In the genomic region with DNA sequence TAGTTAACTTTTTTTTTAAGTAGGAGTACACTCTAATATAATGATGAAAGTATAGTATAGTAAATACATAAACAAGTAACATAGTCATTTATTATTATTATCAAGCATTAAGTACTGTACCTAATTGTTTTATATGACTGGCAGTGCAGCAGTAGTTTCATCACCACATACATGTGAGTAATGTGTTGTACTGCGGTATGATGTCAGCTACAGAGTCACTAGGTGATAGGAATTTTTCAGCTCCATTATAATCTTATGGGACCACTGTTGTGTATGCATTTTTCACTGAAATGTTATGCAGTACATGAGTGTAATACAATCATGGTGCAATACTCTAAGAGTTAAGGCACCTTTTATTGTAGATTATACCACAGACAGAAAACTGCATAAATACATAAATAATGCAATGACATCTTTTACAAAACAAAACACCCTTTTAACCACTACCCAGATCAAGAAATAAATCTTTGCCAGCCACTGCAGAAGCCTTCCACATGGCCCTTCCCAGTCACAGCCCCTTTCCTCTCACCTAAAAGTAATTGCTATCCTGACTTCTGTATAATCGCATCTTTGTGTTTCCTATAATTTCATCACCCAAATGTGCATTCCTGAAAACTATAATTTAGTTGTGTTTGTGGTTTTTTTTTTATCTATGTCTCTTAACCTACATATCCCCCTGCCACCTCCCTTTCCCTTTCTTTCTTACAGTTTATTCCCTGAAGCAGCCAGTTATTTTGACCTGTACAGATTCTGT, we compare ENCODE assay signal across 20 cellular contexts. TPM values are rescaled to one million over a fixed set of nuclear protein-coding genes. Genes with fewer than 3 reads are reported as not detected.
A peak's percentile ranks its signal among the peaks of the same experiment; 100 is the strongest.
DNase-seq lines count a peak whose midpoint lies in the region; ATAC-seq and TF ChIP-seq lines count a peak whose summit lies in the region.
"Had no signal": no experiment of that assay in that cellular context is flagged by ENCODE, and none has a peak within 500 bp of the region (broad histone marks: within the 10 kb centered on the region; RNA-seq: fewer than 3 reads in every experiment).

No MANE protein-coding gene starts in this region.

- peaks cover 44% of the 10 kb centered on the region for H3K4me1 Mint-ChIP-seq in CD4-positive, alpha-beta T cell (ENCODE audit: low read depth)
- peaks cover 7% of the 10 kb centered on the region for H3K4me1 Mint-ChIP-seq in activated CD8-positive, alpha-beta memory T cell treated with anti-CD3 and anti-CD28 coated beads, Interleukin-2, amount 10 ng/mL, durations not matched to agents 7 days and 5 days

- H4K20me1 ChIP-seq in smooth muscle cell (ENCODE audit: low read depth): peaks cover 48% of the 10 kb centered on the region

- peak; percentile 77 for DNase-seq in amniotic epithelial cell (ENCODE audit: low read depth)
- peak; percentile 48 for DNase-seq in fibroblast of mammary gland (ENCODE audit: low read depth)
- no peak for DNase-seq in smooth muscle cell (lab: John Stamatoyannopoulos, UW; ENCODE audit: unreplicated experiment)
- no peak for DNase-seq in CD4-positive, alpha-beta T cell
- no peak for DNase-seq in activated CD8-positive, alpha-beta memory T cell treated with anti-CD3 and anti-CD28 coated beads, Interleukin-2, amount 10 ng/mL, durations not matched to agents 7 days and 5 days
- DNase-seq in NCI-H1105 treated with DMSO at 0.1 percent for 48 hours (lab: John Stamatoyannopoulos, UW): no peak
- DNase-seq: AML-193, Caco-2, DMS53, MV-4-11, NCI-H1417 treated with DMSO at 0.1 percent for 48 hours, NCI-H2029 treated with DMSO at 0.1 percent for 48 hours, NCI-H2171 treated with DMSO at 0.1 percent for 48 hours, NCI-H510A had no signal

- H3K27me3 Mint-ChIP-seq in CD4-positive, alpha-beta T cell: no peaks in the 10 kb centered on the region
- no peaks in the 10 kb centered on the region for H3K27me3 Mint-ChIP-seq in activated CD8-positive, alpha-beta memory T cell treated with anti-CD3 and anti-CD28 coated beads, Interleukin-2, amount 10 ng/mL, durations not matched to agents 7 days and 5 days

- ATAC-seq in CD4-positive, alpha-beta T cell (ENCODE audit: poor library complexity): no peak
- ATAC-seq in activated CD8-positive, alpha-beta memory T cell treated with anti-CD3 and anti-CD28 coated beads, Interleukin-2, amount 10 ng/mL, durations not matched to agents 7 days and 5 days: no peak
- ATAC-seq: HCT116, Right ventricle myocardium inferior had no signal

- 94% methylated on average over 2 of the region's 2 CpGs for WGBS in smooth muscle cell (ENCODE audit: low lambda C conversion rate)

- H3K27me3 ChIP-seq in smooth muscle cell (ENCODE audit: low read depth): no peaks in the 10 kb centered on the region
- no peaks in the 10 kb centered on the region for H3K27me3 ChIP-seq in CD4-positive, alpha-beta T cell (ENCODE audit: control insufficient read depth, insufficient read depth, low read length)

- H3K9me3 ChIP-seq in HEK293 (ENCODE audit: control insufficient read depth, insufficient read depth, low read depth, low read length) (no peaks in the 10 kb centered on the region), smooth muscle cell (replicated peaks; ENCODE audit: low read depth) (peaks cover 4% of the 10 kb centered on the region)
- peaks cover 5% of the 10 kb centered on the region for H3K9me3 ChIP-seq in CD4-positive, alpha-beta T cell (ENCODE audit: control insufficient read depth, low read length)
- H3K9me3 ChIP-seq: Caco-2 had no signal

- POLR2A ChIA-PET in HEK293 (lab: Yijun Ruan, JAX): no interaction called here
- POLR2A ChIA-PET in CD4-positive, alpha-beta T cell (lab: Charles Lee): no interaction called here

- no peak overlapping the region for H3K9ac ChIP-seq in smooth muscle cell (ENCODE audit: low read depth)

- peaks cover 7% of the 10 kb centered on the region for H3K9me3 Mint-ChIP-seq in CD4-positive, alpha-beta T cell
- H3K9me3 Mint-ChIP-seq in activated CD8-positive, alpha-beta memory T cell treated with anti-CD3 and anti-CD28 coated beads, Interleukin-2, amount 10 ng/mL, durations not matched to agents 7 days and 5 days (ENCODE audit: low read depth): no peaks in the 10 kb centered on the region

- H3K79me2 ChIP-seq in smooth muscle cell (ENCODE audit: low read depth): peaks cover 87% of the 10 kb centered on the region

- H3K36me3 ChIP-seq in HEK293 (ENCODE audit: control insufficient read depth in 2 of 2, insufficient read depth in 1 of 2, low read length in 2 of 2) (no peaks in the 10 kb centered on the region), smooth muscle cell (ENCODE audit: low read depth) (no peaks in the 10 kb centered on the region)

- H3K27ac Mint-ChIP-seq in CD4-positive, alpha-beta T cell: no peak overlapping the region
- H3K27ac Mint-ChIP-seq in activated CD8-positive, alpha-beta memory T cell treated with anti-CD3 and anti-CD28 coated beads, Interleukin-2, amount 10 ng/mL, durations not matched to agents 7 days and 5 days: no peak overlapping the region
- H3K27ac Mint-ChIP-seq: CD14-positive monocyte had no signal

- H3K4me3 ChIP-seq in HEK293 (ENCODE audit: low read depth, low read length): no peak overlapping the region
- H3K4me3 ChIP-seq in fibroblast of mammary gland (ENCODE audit: control insufficient read depth, low read depth, low read length): no peak overlapping the region
- no peak overlapping the region for H3K4me3 ChIP-seq in smooth muscle cell
- H3K4me3 ChIP-seq: SK-N-MC had no signal

- no peak overlapping the region for H3K4me2 ChIP-seq in smooth muscle cell

- no peaks in the 10 kb centered on the region for H3F3A ChIP-seq in smooth muscle cell (ENCODE audit: low read depth)

- TF ChIP-seq CTCF in HEK293 (tag by site-specific recombination; IDR thresholded peaks at IDR 0.05) (no peak), fibroblast of mammary gland (conservative IDR thresholded peaks at IDR 0.05; ENCODE audit: control insufficient read depth, insufficient read depth, low read depth, low read length) (no peak), smooth muscle cell (IDR thresholded peaks at IDR 0.05; ENCODE audit: borderline replicate concordance, insufficient read depth, poor library complexity, severe bottlenecking) (no peak)
- TF ChIP-seq CTCF in CD4-positive, alpha-beta T cell (IDR thresholded peaks at IDR 0.05): no peak

- CTCF ChIA-PET in HEK293 (lab: Yijun Ruan, JAX): interaction anchor here (0.6 kb wide), 2 partner anchors 28 to 390 kb away, joined by 3 to 4 read pairs; no protein-coding TSS in a partner anchor
- CTCF ChIA-PET in CD4-positive, alpha-beta T cell (lab: Charles Lee): no interaction called here
- CTCF ChIA-PET in activated CD8-positive, alpha-beta memory T cell treated with anti-CD3 and anti-CD28 coated beads, Interleukin-2, amount 10 ng/mL, durations not matched to agents 7 days and 5 days (lab: Charles Lee): no interaction called here

- H3K27ac ChIP-seq in HEK293 (ENCODE audit: extremely low read depth, low read depth, low read length): no peak overlapping the region
- peak overlapping the region; percentile 17 for H3K27ac ChIP-seq in smooth muscle cell (ENCODE audit: low read depth)
- no peak overlapping the region for H3K27ac ChIP-seq in CD4-positive, alpha-beta T cell (ENCODE audit: low read depth, low read length)
- H3K27ac ChIP-seq: HL-60, SK-N-MC had no signal

- H3K4me1 ChIP-seq in HEK293 (ENCODE audit: control insufficient read depth, insufficient read depth, low read length) (peaks cover 7% of the 10 kb centered on the region), smooth muscle cell (ENCODE audit: low read depth) (no peaks in the 10 kb centered on the region)

- H2AFZ ChIP-seq in smooth muscle cell (ENCODE audit: low read depth): no peak overlapping the region

- intact Hi-C loops in CD4-positive, alpha-beta T cell (cut with DNase I, micrococcal nuclease): no loop called here

- H3K4me3 Mint-ChIP-seq in CD4-positive, alpha-beta T cell: no peak overlapping the region
- H3K4me3 Mint-ChIP-seq in activated CD8-positive, alpha-beta memory T cell treated with anti-CD3 and anti-CD28 coated beads, Interleukin-2, amount 10 ng/mL, durations not matched to agents 7 days and 5 days: no peak overlapping the region
- H3K4me3 Mint-ChIP-seq: CD14-positive monocyte had no signal

- H3K36me3 Mint-ChIP-seq in CD4-positive, alpha-beta T cell (ENCODE audit: low read depth): peaks cover 58% of the 10 kb centered on the region
- H3K36me3 Mint-ChIP-seq in activated CD8-positive, alpha-beta memory T cell treated with anti-CD3 and anti-CD28 coated beads, Interleukin-2, amount 10 ng/mL, durations not matched to agents 7 days and 5 days: peaks cover 16% of the 10 kb centered on the region

TF ChIP-seq in HEK293, 187 proteins besides CTCF, POLR2A, EP300 and RAD21:
- TF ChIP-seq ZBTB21 (tag by site-specific recombination; IDR thresholded peaks at IDR 0.05): peak; percentile 18; the same call in 1 of the 2 replicates
- TF ChIP-seq SP7 (tag by site-specific recombination; IDR thresholded peaks at IDR 0.05): peak; percentile 99
- TF ChIP-seq ZNF629 (tag by site-specific recombination; IDR thresholded peaks at IDR 0.05): 0 out of 2 replicates have a peak, but pooled peaks have one; percentile 27
- no peak for TF ChIP-seq ZNF473 (tag by site-specific recombination; IDR thresholded peaks at IDR 0.05)
- TF ChIP-seq ZNF623 (tag by site-specific recombination; IDR thresholded peaks at IDR 0.05): no peak
- TF ChIP-seq, protein P1, sequence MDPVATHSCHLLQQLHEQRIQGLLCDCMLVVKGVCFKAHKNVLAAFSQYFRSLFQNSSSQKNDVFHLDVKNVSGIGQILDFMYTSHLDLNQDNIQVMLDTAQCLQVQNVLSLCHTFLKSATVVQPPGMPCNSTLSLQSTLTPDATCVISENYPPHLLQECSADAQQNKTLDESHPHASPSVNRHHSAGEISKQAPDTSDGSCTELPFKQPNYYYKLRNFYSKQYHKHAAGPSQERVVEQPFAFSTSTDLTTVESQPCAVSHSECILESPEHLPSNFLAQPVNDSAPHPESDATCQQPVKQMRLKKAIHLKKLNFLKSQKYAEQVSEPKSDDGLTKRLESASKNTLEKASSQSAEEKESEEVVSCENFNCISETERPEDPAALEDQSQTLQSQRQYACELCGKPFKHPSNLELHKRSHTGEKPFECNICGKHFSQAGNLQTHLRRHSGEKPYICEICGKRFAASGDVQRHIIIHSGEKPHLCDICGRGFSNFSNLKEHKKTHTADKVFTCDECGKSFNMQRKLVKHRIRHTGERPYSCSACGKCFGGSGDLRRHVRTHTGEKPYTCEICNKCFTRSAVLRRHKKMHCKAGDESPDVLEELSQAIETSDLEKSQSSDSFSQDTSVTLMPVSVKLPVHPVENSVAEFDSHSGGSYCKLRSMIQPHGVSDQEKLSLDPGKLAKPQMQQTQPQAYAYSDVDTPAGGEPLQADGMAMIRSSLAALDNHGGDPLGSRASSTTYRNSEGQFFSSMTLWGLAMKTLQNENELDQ (tag by site-specific recombination; IDR thresholded peaks at IDR 0.05; ENCODE audit: low read depth): no peak
- peak; percentile 53 for TF ChIP-seq OSR2 (tag by site-specific recombination; IDR thresholded peaks at IDR 0.05)

RNA-seq across cellular contexts. Expression of a gene that starts 16.3 kb away (rescaled TPM):
- total RNA-seq in smooth muscle cell: 42.4 and 61.8 TPM in 2 replicates
- polyA plus RNA-seq in smooth muscle cell: 22.5 and 23.2 TPM in 2 replicates
- 10 to 100 TPM; 13.0 to 13.5 TPM for total RNA-seq in CD4-positive, alpha-beta T cell
- total RNA-seq in activated CD8-positive, alpha-beta memory T cell treated with anti-CD3 and anti-CD28 coated beads, Interleukin-2, amount 10 ng/mL, durations not matched to agents 7 days and 5 days: 10 to 100 TPM; 21.2 to 22.6 TPM

Comparison
In these comparisons a context has a peak if more than half of its experiments do, and no peak if none do; other contexts are left out.
1. DNase-seq: peak in amniotic epithelial cell (single experiment) and fibroblast of mammary gland (single experiment); none in smooth muscle cell (single experiment), CD4-positive, alpha-beta T cell (0 of 10), activated CD8-positive, alpha-beta memory T cell treated with anti-CD3 and anti-CD28 coated beads, Interleukin-2, amount 10 ng/mL, durations not matched to agents 7 days and 5 days (single experiment) and NCI-H1105 treated with DMSO at 0.1 percent for 48 hours (single experiment).